In the genomic region with DNA sequence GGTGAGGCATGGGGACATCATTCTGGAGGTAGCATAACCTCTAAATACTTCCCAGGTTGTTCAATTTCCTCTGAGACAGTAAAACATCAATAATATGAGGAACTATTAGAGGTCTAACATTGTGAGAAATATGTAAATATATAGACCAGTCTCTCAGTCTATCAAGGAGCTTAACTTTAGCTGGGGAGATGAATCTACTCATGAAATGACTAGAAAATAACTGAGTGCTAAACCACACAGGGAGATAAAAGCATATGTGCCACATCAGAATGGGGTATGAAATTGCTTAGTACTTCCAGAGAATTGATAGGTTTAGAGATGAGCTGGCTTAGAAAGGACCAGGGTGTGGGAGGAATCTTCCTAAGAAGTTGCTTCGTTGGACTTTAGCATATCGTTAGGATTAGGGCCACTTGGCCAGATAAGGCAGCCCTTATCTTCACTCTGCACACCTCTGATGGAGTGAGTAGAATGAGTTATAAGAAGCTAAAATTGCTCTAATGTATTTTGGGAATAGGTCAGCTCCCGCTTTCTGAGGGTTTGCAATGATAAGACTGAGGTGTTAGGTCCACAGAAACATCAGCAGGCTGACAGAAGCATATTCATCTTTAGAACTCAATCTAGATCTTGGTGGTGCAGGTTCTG, we compare ENCODE assay signal across 1 cellular context.
TF ChIP-seq lines count a peak whose summit lies in the region.

No MANE protein-coding gene starts in this region.

TF ChIP-seq in K562, 482 proteins besides CTCF, POLR2A, EP300 and RAD21 (continued from another document and continues in another):
- 0 out of 2 replicates have a peak, but pooled peaks have one; percentile 13 for TF ChIP-seq SMAD4 (CRISPR knock-in tag; conservative IDR thresholded peaks at IDR 0.05)
- TF ChIP-seq, protein P1, sequence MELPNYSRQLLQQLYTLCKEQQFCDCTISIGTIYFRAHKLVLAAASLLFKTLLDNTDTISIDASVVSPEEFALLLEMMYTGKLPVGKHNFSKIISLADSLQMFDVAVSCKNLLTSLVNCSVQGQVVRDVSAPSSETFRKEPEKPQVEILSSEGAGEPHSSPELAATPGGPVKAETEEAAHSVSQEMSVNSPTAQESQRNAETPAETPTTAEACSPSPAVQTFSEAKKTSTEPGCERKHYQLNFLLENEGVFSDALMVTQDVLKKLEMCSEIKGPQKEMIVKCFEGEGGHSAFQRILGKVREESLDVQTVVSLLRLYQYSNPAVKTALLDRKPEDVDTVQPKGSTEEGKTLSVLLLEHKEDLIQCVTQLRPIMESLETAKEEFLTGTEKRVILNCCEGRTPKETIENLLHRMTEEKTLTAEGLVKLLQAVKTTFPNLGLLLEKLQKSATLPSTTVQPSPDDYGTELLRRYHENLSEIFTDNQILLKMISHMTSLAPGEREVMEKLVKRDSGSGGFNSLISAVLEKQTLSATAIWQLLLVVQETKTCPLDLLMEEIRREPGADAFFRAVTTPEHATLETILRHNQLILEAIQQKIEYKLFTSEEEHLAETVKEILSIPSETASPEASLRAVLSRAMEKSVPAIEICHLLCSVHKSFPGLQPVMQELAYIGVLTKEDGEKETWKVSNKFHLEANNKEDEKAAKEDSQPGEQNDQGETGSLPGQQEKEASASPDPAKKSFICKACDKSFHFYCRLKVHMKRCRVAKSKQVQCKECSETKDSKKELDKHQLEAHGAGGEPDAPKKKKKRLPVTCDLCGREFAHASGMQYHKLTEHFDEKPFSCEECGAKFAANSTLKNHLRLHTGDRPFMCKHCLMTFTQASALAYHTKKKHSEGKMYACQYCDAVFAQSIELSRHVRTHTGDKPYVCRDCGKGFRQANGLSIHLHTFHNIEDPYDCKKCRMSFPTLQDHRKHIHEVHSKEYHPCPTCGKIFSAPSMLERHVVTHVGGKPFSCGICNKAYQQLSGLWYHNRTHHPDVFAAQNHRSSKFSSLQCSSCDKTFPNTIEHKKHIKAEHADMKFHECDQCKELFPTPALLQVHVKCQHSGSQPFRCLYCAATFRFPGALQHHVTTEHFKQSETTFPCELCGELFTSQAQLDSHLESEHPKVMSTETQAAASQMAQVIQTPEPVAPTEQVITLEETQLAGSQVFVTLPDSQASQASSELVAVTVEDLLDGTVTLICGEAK (IDR thresholded peaks at IDR 0.05) = no peak
- TF ChIP-seq, protein P1 (CRISPR knock-in tag; IDR thresholded peaks at IDR 0.05) = no peak
- no peak for TF ChIP-seq POU5F1 (IDR thresholded peaks at IDR 0.05; ENCODE audit: borderline replicate concordance, low read depth, low read length, partially characterized antibody)
- TF ChIP-seq, protein P2, sequence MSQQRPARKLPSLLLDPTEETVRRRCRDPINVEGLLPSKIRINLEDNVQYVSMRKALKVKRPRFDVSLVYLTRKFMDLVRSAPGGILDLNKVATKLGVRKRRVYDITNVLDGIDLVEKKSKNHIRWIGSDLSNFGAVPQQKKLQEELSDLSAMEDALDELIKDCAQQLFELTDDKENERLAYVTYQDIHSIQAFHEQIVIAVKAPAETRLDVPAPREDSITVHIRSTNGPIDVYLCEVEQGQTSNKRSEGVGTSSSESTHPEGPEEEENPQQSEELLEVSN (IDR thresholded peaks at IDR 0.05; ENCODE audit: borderline replicate concordance in 1 of 2, extremely low read depth in 1 of 2, insufficient read depth in 1 of 2, insufficient read length in 1 of 2, low read depth in 1 of 2, low read length in 1 of 2, poor library complexity in 1 of 2, severe bottlenecking in 1 of 2) = no peak
- TF ChIP-seq HNRNPH1 (optimal IDR thresholded peaks at IDR 0.05; ENCODE audit: low read depth, low read length) = no peak
- TF ChIP-seq BHLHE40 (IDR thresholded peaks at IDR 0.05; ENCODE audit: low read length) = peak; percentile 65
- TF ChIP-seq KDM1A (IDR thresholded peaks at IDR 0.05) = peak; percentile 74 to 87
- TF ChIP-seq ZNF75A (CRISPR knock-in tag; IDR thresholded peaks at IDR 0.05) = no peak
- no peak for TF ChIP-seq ZNF696 (CRISPR knock-in tag; conservative IDR thresholded peaks at IDR 0.05)
- TF ChIP-seq GATA2 (CRISPR knock-in tag; IDR thresholded peaks at IDR 0.05) = peak; percentile 67
- TF ChIP-seq BRF1 (IDR thresholded peaks at IDR 0.05; ENCODE audit: borderline replicate concordance, extremely low read depth, insufficient read length) = no peak
- TF ChIP-seq ZNF347 (CRISPR knock-in tag; IDR thresholded peaks at IDR 0.05; ENCODE audit: low read depth) = no peak
- no peak for TF ChIP-seq TAF1 (IDR thresholded peaks at IDR 0.05; ENCODE audit: control insufficient read depth, extremely low read depth, insufficient read depth, low read length, severe bottlenecking)
- no peak for TF ChIP-seq ZFP1 (CRISPR knock-in tag; IDR thresholded peaks at IDR 0.05)
- no peak for TF ChIP-seq ZNF184 (CRISPR knock-in tag; IDR thresholded peaks at IDR 0.05)
- no peak for TF ChIP-seq XRCC3 (IDR thresholded peaks at IDR 0.05)
- TF ChIP-seq, protein P3, sequence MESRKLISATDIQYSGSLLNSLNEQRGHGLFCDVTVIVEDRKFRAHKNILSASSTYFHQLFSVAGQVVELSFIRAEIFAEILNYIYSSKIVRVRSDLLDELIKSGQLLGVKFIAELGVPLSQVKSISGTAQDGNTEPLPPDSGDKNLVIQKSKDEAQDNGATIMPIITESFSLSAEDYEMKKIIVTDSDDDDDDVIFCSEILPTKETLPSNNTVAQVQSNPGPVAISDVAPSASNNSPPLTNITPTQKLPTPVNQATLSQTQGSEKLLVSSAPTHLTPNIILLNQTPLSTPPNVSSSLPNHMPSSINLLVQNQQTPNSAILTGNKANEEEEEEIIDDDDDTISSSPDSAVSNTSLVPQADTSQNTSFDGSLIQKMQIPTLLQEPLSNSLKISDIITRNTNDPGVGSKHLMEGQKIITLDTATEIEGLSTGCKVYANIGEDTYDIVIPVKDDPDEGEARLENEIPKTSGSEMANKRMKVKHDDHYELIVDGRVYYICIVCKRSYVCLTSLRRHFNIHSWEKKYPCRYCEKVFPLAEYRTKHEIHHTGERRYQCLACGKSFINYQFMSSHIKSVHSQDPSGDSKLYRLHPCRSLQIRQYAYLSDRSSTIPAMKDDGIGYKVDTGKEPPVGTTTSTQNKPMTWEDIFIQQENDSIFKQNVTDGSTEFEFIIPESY (CRISPR knock-in tag; IDR thresholded peaks at IDR 0.05) = no peak
- TF ChIP-seq HNRNPLL (IDR thresholded peaks at IDR 0.05; ENCODE audit: low read depth, low read length, poor library complexity, severe bottlenecking) = peak; percentile 42
- TF ChIP-seq, protein P4, sequence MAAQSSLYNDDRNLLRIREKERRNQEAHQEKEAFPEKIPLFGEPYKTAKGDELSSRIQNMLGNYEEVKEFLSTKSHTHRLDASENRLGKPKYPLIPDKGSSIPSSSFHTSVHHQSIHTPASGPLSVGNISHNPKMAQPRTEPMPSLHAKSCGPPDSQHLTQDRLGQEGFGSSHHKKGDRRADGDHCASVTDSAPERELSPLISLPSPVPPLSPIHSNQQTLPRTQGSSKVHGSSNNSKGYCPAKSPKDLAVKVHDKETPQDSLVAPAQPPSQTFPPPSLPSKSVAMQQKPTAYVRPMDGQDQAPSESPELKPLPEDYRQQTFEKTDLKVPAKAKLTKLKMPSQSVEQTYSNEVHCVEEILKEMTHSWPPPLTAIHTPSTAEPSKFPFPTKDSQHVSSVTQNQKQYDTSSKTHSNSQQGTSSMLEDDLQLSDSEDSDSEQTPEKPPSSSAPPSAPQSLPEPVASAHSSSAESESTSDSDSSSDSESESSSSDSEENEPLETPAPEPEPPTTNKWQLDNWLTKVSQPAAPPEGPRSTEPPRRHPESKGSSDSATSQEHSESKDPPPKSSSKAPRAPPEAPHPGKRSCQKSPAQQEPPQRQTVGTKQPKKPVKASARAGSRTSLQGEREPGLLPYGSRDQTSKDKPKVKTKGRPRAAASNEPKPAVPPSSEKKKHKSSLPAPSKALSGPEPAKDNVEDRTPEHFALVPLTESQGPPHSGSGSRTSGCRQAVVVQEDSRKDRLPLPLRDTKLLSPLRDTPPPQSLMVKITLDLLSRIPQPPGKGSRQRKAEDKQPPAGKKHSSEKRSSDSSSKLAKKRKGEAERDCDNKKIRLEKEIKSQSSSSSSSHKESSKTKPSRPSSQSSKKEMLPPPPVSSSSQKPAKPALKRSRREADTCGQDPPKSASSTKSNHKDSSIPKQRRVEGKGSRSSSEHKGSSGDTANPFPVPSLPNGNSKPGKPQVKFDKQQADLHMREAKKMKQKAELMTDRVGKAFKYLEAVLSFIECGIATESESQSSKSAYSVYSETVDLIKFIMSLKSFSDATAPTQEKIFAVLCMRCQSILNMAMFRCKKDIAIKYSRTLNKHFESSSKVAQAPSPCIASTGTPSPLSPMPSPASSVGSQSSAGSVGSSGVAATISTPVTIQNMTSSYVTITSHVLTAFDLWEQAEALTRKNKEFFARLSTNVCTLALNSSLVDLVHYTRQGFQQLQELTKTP (IDR thresholded peaks at IDR 0.05; ENCODE audit: low read depth in 1 of 2, partially characterized antibody in 2 of 2) = no peak
- TF ChIP-seq BACH1 (tag; IDR thresholded peaks at IDR 0.05) = no peak
- peak; percentile 65; the same call in 1 of the 2 replicates for TF ChIP-seq CREM (IDR thresholded peaks at IDR 0.05; ENCODE audit: low read depth)
- peak; percentile 80 for TF ChIP-seq MEF2A (IDR thresholded peaks at IDR 0.05; ENCODE audit: control insufficient read depth, low read depth, low read length)
- TF ChIP-seq, protein P5, sequence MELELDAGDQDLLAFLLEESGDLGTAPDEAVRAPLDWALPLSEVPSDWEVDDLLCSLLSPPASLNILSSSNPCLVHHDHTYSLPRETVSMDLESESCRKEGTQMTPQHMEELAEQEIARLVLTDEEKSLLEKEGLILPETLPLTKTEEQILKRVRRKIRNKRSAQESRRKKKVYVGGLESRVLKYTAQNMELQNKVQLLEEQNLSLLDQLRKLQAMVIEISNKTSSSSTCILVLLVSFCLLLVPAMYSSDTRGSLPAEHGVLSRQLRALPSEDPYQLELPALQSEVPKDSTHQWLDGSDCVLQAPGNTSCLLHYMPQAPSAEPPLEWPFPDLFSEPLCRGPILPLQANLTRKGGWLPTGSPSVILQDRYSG (tag; conservative IDR thresholded peaks at IDR 0.05; ENCODE audit: low read depth) = no peak
- TF ChIP-seq BCL6 (CRISPR knock-in tag; IDR thresholded peaks at IDR 0.05) = no peak
- TF ChIP-seq STAT5B (CRISPR knock-in tag; IDR thresholded peaks at IDR 0.05) = no peak
- TF ChIP-seq, protein P6, sequence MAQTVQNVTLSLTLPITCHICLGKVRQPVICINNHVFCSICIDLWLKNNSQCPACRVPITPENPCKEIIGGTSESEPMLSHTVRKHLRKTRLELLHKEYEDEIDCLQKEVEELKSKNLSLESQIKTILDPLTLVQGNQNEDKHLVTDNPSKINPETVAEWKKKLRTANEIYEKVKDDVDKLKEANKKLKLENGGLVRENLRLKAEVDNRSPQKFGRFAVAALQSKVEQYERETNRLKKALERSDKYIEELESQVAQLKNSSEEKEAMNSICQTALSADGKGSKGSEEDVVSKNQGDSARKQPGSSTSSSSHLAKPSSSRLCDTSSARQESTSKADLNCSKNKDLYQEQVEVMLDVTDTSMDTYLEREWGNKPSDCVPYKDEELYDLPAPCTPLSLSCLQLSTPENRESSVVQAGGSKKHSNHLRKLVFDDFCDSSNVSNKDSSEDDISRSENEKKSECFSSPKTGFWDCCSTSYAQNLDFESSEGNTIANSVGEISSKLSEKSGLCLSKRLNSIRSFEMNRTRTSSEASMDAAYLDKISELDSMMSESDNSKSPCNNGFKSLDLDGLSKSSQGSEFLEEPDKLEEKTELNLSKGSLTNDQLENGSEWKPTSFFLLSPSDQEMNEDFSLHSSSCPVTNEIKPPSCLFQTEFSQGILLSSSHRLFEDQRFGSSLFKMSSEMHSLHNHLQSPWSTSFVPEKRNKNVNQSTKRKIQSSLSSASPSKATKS (CRISPR knock-in tag; IDR thresholded peaks at IDR 0.05) = no peak
- no peak for TF ChIP-seq TBP (optimal IDR thresholded peaks at IDR 0.05; ENCODE audit: low read depth, low read length)
- no peak for TF ChIP-seq PTRF (tag; IDR thresholded peaks at IDR 0.05)
- TF ChIP-seq, protein P7, sequence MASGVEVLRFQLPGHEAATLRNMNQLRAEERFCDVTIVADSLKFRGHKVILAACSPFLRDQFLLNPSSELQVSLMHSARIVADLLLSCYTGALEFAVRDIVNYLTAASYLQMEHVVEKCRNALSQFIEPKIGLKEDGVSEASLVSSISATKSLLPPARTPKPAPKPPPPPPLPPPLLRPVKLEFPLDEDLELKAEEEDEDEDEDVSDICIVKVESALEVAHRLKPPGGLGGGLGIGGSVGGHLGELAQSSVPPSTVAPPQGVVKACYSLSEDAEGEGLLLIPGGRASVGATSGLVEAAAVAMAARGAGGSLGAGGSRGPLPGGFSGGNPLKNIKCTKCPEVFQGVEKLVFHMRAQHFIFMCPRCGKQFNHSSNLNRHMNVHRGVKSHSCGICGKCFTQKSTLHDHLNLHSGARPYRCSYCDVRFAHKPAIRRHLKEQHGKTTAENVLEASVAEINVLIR (CRISPR knock-in tag; IDR thresholded peaks at IDR 0.05) = no peak
- TF ChIP-seq POLR2AphosphoS5 (IDR thresholded peaks at IDR 0.05; ENCODE audit: control insufficient read depth, insufficient read depth, low read depth, low read length) = peak; percentile 70; the same call in 1 of the 2 replicates
- TF ChIP-seq ARHGAP35 (IDR thresholded peaks at IDR 0.05; ENCODE audit: partially characterized antibody) = no peak
- TF ChIP-seq, protein P8, sequence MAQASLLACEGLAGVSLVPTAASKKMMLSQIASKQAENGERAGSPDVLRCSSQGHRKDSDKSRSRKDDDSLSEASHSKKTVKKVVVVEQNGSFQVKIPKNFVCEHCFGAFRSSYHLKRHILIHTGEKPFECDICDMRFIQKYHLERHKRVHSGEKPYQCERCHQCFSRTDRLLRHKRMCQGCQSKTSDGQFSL (CRISPR knock-in tag; IDR thresholded peaks at IDR 0.05) = no peak
- TF ChIP-seq, protein P8 (tag; IDR thresholded peaks at IDR 0.05) = no peak
- TF ChIP-seq ILK (tag; IDR thresholded peaks at IDR 0.05; ENCODE audit: borderline replicate concordance, low read depth) = no peak
